15 cellular contexts compared by ENCODE assay signal in genomic region chr4:7902101-7902553, GRCh38. TPM values are rescaled to one million over a fixed set of nuclear protein-coding genes. Genes with fewer than 3 reads are reported as not detected.
DNase-seq lines count a peak whose midpoint lies in the region; ATAC-seq and TF ChIP-seq lines count a peak whose summit lies in the region.
"Had no signal": no experiment of that assay in that cellular context is flagged by ENCODE, and none has a peak within 500 bp of the region (broad histone marks: within the 10 kb centered on the region; RNA-seq: fewer than 3 reads in every experiment).

No MANE protein-coding gene starts in this region.

- TF ChIP-seq CTCF in GM23338 (conservative IDR thresholded peaks at IDR 0.05; ENCODE audit: low read depth in 2 of 2) (no peak), dorsolateral prefrontal cortex (IDR thresholded peaks at IDR 0.05 in 54 of 56, conservative IDR thresholded peaks at IDR 0.05 in 2 of 56; ENCODE audit: low read depth in 1 of 56, partially characterized antibody in 56 of 56) (no peak), osteocyte (IDR thresholded peaks at IDR 0.05) (no peak)

- peak overlapping the region; percentile 55; the same call in 1 of the 2 replicates for H3K4me2 ChIP-seq in GM23338

- H3F3A ChIP-seq in GM23338 (replicated peaks; ENCODE audit: low read depth) = peaks cover 7% of the 10 kb centered on the region; the same call in 1 of the 2 replicates

- H3K27me3 ChIP-seq in GM23338 (ENCODE audit: insufficient read depth) = no peaks in the 10 kb centered on the region
- H3K27me3 ChIP-seq in dorsolateral prefrontal cortex = peaks cover 0 to 5% (median 0%) of the 10 kb centered on the region in 45 donors
- H3K27me3 ChIP-seq: BLaER1 treated with 17β-estradiol and CSF1 and Interleukin-3, amounts not matched to agents 10 nM and 100 nM had no signal

- H3K4me3 Mint-ChIP-seq in GM23338 (no peak overlapping the region), osteocyte (ENCODE audit: unreplicated experiment) (no peak overlapping the region)
- H3K4me3 Mint-ChIP-seq: dendritic cell treated with granulocyte-macrophage colony-stimulating factor and Interleukin-4, amounts not matched to agents 40 ng/mL and 50 ng/mL, for 4 days had no signal

- H3K36me3 Mint-ChIP-seq in GM23338 (ENCODE audit: low read depth) = no peaks in the 10 kb centered on the region; the same call in 2 of the 3 replicates
- H3K36me3 Mint-ChIP-seq in osteocyte (ENCODE audit: unreplicated experiment) = no peaks in the 10 kb centered on the region

- intact Hi-C loops in dorsolateral prefrontal cortex (cut with DNase I) = no loop called here

- peaks cover 69% of the 10 kb centered on the region for H3K4me1 ChIP-seq in GM23338 (ENCODE audit: insufficient read depth)

- H3K36me3 ChIP-seq in GM23338 (ENCODE audit: insufficient read depth) = no peaks in the 10 kb centered on the region
- H3K36me3 ChIP-seq: BLaER1 treated with 17β-estradiol and CSF1 and Interleukin-3, amounts not matched to agents 10 nM and 100 nM had no signal

- H4K20me1 ChIP-seq in GM23338 (replicated peaks; ENCODE audit: insufficient read depth) = no peaks in the 10 kb centered on the region; the same call in none of the 2 replicates

- H3K4me3 ChIP-seq in GM23338 (no peak overlapping the region), dorsolateral prefrontal cortex (no peak overlapping the region)
- H3K4me3 ChIP-seq: BLaER1 treated with 17β-estradiol and CSF1 and Interleukin-3, amounts not matched to agents 10 nM and 100 nM had no signal

- no peak overlapping the region for H2AFZ ChIP-seq in GM23338

- H3K79me2 ChIP-seq in GM23338 (replicated peaks; ENCODE audit: insufficient read depth) = peaks cover 93% of the 10 kb centered on the region

- no peak overlapping the region for H3K27ac ChIP-seq in GM23338 (ENCODE audit: low read depth)
- peak overlapping the region in 38 of 59 donors; percentile 25 to 92 (median 67) for H3K27ac ChIP-seq in dorsolateral prefrontal cortex
- H3K27ac ChIP-seq in caudate nucleus (ENCODE audit: low read depth, low read length) = no peak overlapping the region
- H3K27ac ChIP-seq: BLaER1 treated with 17β-estradiol and CSF1 and Interleukin-3, amounts not matched to agents 10 nM and 100 nM had no signal

- H3K27me3 Mint-ChIP-seq in GM23338 (ENCODE audit: insufficient read depth, low read depth, poor library complexity) = peaks cover 2% of the 10 kb centered on the region
- no peaks in the 10 kb centered on the region for H3K27me3 Mint-ChIP-seq in osteocyte (ENCODE audit: unreplicated experiment)

- H3K27ac Mint-ChIP-seq in GM23338 (no peak overlapping the region), osteocyte (ENCODE audit: unreplicated experiment) (peak overlapping the region; percentile 97)
- H3K27ac Mint-ChIP-seq: dendritic cell treated with granulocyte-macrophage colony-stimulating factor and Interleukin-4, amounts not matched to agents 40 ng/mL and 50 ng/mL, for 4 days had no signal

- in situ Hi-C loops in G401 (cut with HindIII; ENCODE audit: low sequenced_read_pairs) = no loop called here

- H3K9me2 ChIP-seq in GM23338 (ENCODE audit: insufficient read depth) = no peaks in the 10 kb centered on the region

- H3K9me3 Mint-ChIP-seq in GM23338 (no peaks in the 10 kb centered on the region), osteocyte (ENCODE audit: unreplicated experiment) (no peaks in the 10 kb centered on the region)
- H3K9me3 Mint-ChIP-seq: dendritic cell treated with granulocyte-macrophage colony-stimulating factor and Interleukin-4, amounts not matched to agents 40 ng/mL and 50 ng/mL, for 4 days had no signal

- no peak for ATAC-seq in GM23338
- ATAC-seq in HG02970 (IDR thresholded peaks at IDR 0.05; ENCODE audit: low FRiP score, unreplicated experiment) = no peak
- ATAC-seq in GM18867 (IDR thresholded peaks at IDR 0.05; ENCODE audit: unreplicated experiment) = no peak

- H3K4me1 Mint-ChIP-seq in GM23338 (peaks cover 75% of the 10 kb centered on the region), osteocyte (ENCODE audit: unreplicated experiment) (peaks cover 91% of the 10 kb centered on the region)

- DNase-seq in GM23338 (ENCODE audit: low spot score) = no peak
- DNase-seq in NCI-H524 treated with DMSO at 0.1 percent for 48 hours (lab: John Stamatoyannopoulos, UW) = peak; percentile 99
- no peak for DNase-seq in dorsolateral prefrontal cortex
- no peak for DNase-seq in osteocyte (ENCODE audit: extremely low spot score, unreplicated experiment)
- DNase-seq in caudate nucleus (lab: John Stamatoyannopoulos, UW) = no peak
- DNase-seq in G401 (ENCODE audit: low spot score) = no peak
- DNase-seq: activated CD4-positive, CD25-positive, alpha-beta regulatory T cell; amniotic stem cell; stimulated activated CD4-positive, alpha-beta T cell treated with anti-CD3 and anti-CD28 coated beads, Interleukin-4, amount 100 ng/mL, for 1 hour; stimulated activated naive CD4-positive, alpha-beta T cell; SW 1271 had no signal

TF ChIP-seq in GM23338, 12 proteins besides CTCF, POLR2A, EP300 and RAD21 (continues in another document):
- TF ChIP-seq EZH2phosphoT487 (IDR thresholded peaks at IDR 0.05; ENCODE audit: unreplicated experiment) (no peak), REST (IDR thresholded peaks at IDR 0.05; ENCODE audit: unreplicated experiment) (no peak), NANOG (IDR thresholded peaks at IDR 0.05; ENCODE audit: borderline replicate concordance) (no peak), ZNF331 (CRISPR knock-in tag; IDR thresholded peaks at IDR 0.05; ENCODE audit: low read depth) (no peak), STAT1 (IDR thresholded peaks at IDR 0.05; ENCODE audit: unreplicated experiment) (no peak), POLR2AphosphoS5 (IDR thresholded peaks at IDR 0.05; ENCODE audit: low read depth) (no peak), ETS1 (IDR thresholded peaks at IDR 0.05) (no peak), ZNF114 (CRISPR knock-in tag; IDR thresholded peaks at IDR 0.05) (no peak), CREB1 (CRISPR knock-in tag; IDR thresholded peaks at IDR 0.05; ENCODE audit: low read depth) (no peak), EZH2 (IDR thresholded peaks at IDR 0.05; ENCODE audit: low read depth, unreplicated experiment) (no peak), JUNB (IDR thresholded peaks at IDR 0.05; ENCODE audit: unreplicated experiment) (no peak)

RNA-seq across cellular contexts. Expression of gene AFAP1, which starts 37.5 kb away (rescaled TPM):
- total RNA-seq in GM23338 (2014; rRNA removed; shearing (Covaris generic)) = 21.5 and 25.9 TPM in 2 replicates
- 5.4 and 6.5 TPM in 2 replicates for polyA plus RNA-seq in GM23338 (2016; fragmentation: Nextera tagmentation; extraction: Ambion mirVana)
- 10 to 100 TPM; 16.0 to 44.2 (median 28.5) TPM for total RNA-seq in dorsolateral prefrontal cortex
- 64.9 and 66.9 TPM in 2 replicates for total RNA-seq in osteocyte
- total RNA-seq in G401 (2014; rRNA removed; shearing (Covaris generic)) = 3.9 and 6.0 TPM in 2 replicates

Comparison
In these comparisons a context has a peak if more than half of its experiments do, and no peak if none do; other contexts are left out.
1. H3K27ac ChIP-seq: peak in dorsolateral prefrontal cortex (38 of 59); none in GM23338 (single experiment) and caudate nucleus (single experiment).